Comparison of ENCODE assay signal across 18 cellular contexts in genomic region chr5:3605298-3606010, GRCh38. TPM values are rescaled to one million over a fixed set of nuclear protein-coding genes. Genes with fewer than 3 reads are reported as not detected.
"Had no signal": no experiment of that assay in that cellular context is flagged by ENCODE, and none has a peak within 500 bp of the region (broad histone marks: within the 10 kb centered on the region; RNA-seq: fewer than 3 reads in every experiment).

No MANE protein-coding gene starts in this region.

- H3K27ac Mint-ChIP-seq: activated CD4-positive, alpha-beta T cell treated with anti-CD3 and anti-CD28 coated beads, Interleukin-2, amount 10 ng/mL, durations not matched to agents 7 days and 5 days; activated naive CD8-positive, alpha-beta T cell treated with anti-CD3 and anti-CD28 coated beads for 36 hours; activated T-helper 1 cell treated with anti-CD3 and anti-CD28 coated beads, Interleukin-12 subunit alpha, Interleukin-12 subunit beta, Interleukin-2, Interleukin-4 antibody, amounts not matched to agents 30 ng/mL and 10 ng/mL and 1 ng/mL, durations not matched to agents 14 hours and 24 hours and 36 hours; natural killer cell; T-helper 2 cell treated with Interferon-gamma antibody and Interleukin-4, amounts not matched to agents 5 μg/mL and 100 μg/mL, for 36 hours had no signal

- H3K9me3 Mint-ChIP-seq: activated CD4-positive, alpha-beta T cell treated with anti-CD3 and anti-CD28 coated beads, Interleukin-2, amount 10 ng/mL, durations not matched to agents 7 days and 5 days; activated naive CD8-positive, alpha-beta T cell treated with anti-CD3 and anti-CD28 coated beads for 36 hours; natural killer cell; T-helper 2 cell treated with Interferon-gamma antibody and Interleukin-4, amounts not matched to agents 5 μg/mL and 100 μg/mL, for 36 hours had no signal

- DNase-seq: activated CD4-positive, alpha-beta T cell treated with anti-CD3 and anti-CD28 coated beads, Interleukin-2, amount 10 ng/mL, durations not matched to agents 7 days and 5 days; activated CD4-positive, CD25-positive, alpha-beta regulatory T cell; activated CD8-positive, alpha-beta memory T cell treated with anti-CD3 and anti-CD28 coated beads for 24 hours; activated naive CD8-positive, alpha-beta T cell treated with anti-CD3 and anti-CD28 coated beads for 36 hours; amygdala; cerebellar nuclear complex; effector CD8-positive, alpha-beta T cell; natural killer cell; right cardiac atrium; small intestine; stimulated activated CD4-positive, alpha-beta T cell treated with anti-CD3 and anti-CD28 coated beads, Interleukin-4, amount 100 ng/mL, for 4 hours; stimulated activated CD8-positive, alpha-beta memory T cell treated with anti-CD3 and anti-CD28 coated beads, Interleukin-4, amount 100 ng/mL, for 48 hours; stimulated activated naive CD4-positive, alpha-beta T cell treated with Interleukin-2 at 50 U/mL for 16 hours; trophoblast cell had no signal

- H3K4me3 Mint-ChIP-seq: activated CD4-positive, alpha-beta T cell treated with anti-CD3 and anti-CD28 coated beads, Interleukin-2, amount 10 ng/mL, durations not matched to agents 7 days and 5 days; activated naive CD8-positive, alpha-beta T cell treated with anti-CD3 and anti-CD28 coated beads for 36 hours; activated T-helper 1 cell treated with anti-CD3 and anti-CD28 coated beads, Interleukin-12 subunit alpha, Interleukin-12 subunit beta, Interleukin-2, Interleukin-4 antibody, amounts not matched to agents 30 ng/mL and 10 ng/mL and 1 ng/mL, durations not matched to agents 14 hours and 24 hours and 36 hours; natural killer cell; T-helper 2 cell treated with Interferon-gamma antibody and Interleukin-4, amounts not matched to agents 5 μg/mL and 100 μg/mL, for 36 hours had no signal

- H3K36me3 Mint-ChIP-seq: activated naive CD8-positive, alpha-beta T cell treated with anti-CD3 and anti-CD28 coated beads for 36 hours had no signal

- ATAC-seq: left lobe of liver, natural killer cell, right cardiac atrium had no signal

RNA-seq across cellular contexts. Expression of gene IRX1, which starts 9.8 kb away (rescaled TPM):
- total RNA-seq: activated CD4-positive, alpha-beta T cell treated with anti-CD3 and anti-CD28 coated beads, Interleukin-2, amount 10 ng/mL, durations not matched to agents 7 days and 5 days; activated naive CD8-positive, alpha-beta T cell treated with anti-CD3 and anti-CD28 coated beads for 36 hours; activated T-helper 1 cell treated with anti-CD3 and anti-CD28 coated beads, Interleukin-12 subunit alpha, Interleukin-12 subunit beta, Interleukin-2, Interleukin-4 antibody, amounts not matched to agents 30 ng/mL and 10 ng/mL and 1 ng/mL, durations not matched to agents 14 hours and 24 hours and 36 hours; fibroblast of lung; left lobe of liver; natural killer cell; right cardiac atrium had no signal
- polyA plus RNA-seq: fibroblast of lung, small intestine had no signal
